Comparison of ENCODE assay signal across 30 cellular contexts in the genomic region with DNA sequence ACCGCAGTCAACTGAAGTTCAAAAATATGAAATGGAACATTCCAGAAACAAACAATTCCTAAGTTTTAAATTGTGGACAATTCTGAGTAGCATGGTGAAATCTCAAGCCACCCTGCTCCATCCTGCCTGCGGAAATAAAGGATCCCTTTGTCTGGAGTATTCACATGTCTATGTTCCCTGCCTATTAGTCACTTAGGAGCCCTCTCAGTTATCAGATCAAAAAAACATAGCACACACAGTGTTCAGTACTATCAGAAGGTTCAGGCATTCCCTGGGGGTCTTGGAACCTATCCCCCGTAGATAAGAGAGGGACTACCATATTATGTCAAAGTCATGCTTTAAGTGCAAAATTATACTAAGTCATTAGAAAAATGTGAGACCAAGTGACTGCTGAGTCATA.
A peak's percentile ranks its signal among the peaks of the same experiment; 100 is the strongest.
DNase-seq lines count a peak whose midpoint lies in the region; ATAC-seq, FAIRE-seq and TF ChIP-seq lines count a peak whose summit lies in the region.
"Had no signal": no experiment of that assay in that cellular context is flagged by ENCODE, and none has a peak within 500 bp of the region (broad histone marks: within the 10 kb centered on the region; RNA-seq: fewer than 3 reads in every experiment).

No MANE protein-coding gene starts in this region.

- no peak for TF ChIP-seq CTCF in RWPE1 (conservative IDR thresholded peaks at IDR 0.05; ENCODE audit: low read depth)

- CTCF ChIA-PET in RWPE1 (lab: Yijun Ruan, JAX) = no interaction called here

- DNase-seq in ELR (ENCODE audit: low read depth) (peak; percentile 40), SK-N-DZ (ENCODE audit: low spot score) (peak; percentile 14), foreskin melanocyte (peak; percentile 96), putamen (ENCODE audit: low spot score) (peak; percentile 31), urothelium cell line (ENCODE audit: low spot score) (no peak), NCI-H1417 treated with DMSO at 0.1 percent for 48 hours (lab: John Stamatoyannopoulos, UW) (no peak), RWPE1 (ENCODE audit: low spot score) (no peak)
- DNase-seq: ACHN; activated CD4-positive, alpha-beta T cell treated with anti-CD3 and anti-CD28 coated beads, Interleukin-2, amount 50 U/mL, for 4 hours; DMS53; effector memory CD8-positive, alpha-beta T cell; gastrocnemius medialis; GDM1; naive thymus-derived CD8-positive, alpha-beta T cell; NCI-H1092; NCI-H187 treated with DMSO at 0.1 percent for 48 hours; NCI-H2171 treated with DMSO at 0.1 percent for 48 hours; NCI-H524 treated with DMSO at 0.1 percent for 48 hours; occipital lobe; SHP77 treated with DMSO at 0.1 percent for 48 hours; small intestine; stimulated activated CD4-positive, alpha-beta T cell treated with anti-CD3 and anti-CD28 coated beads, Interleukin-1b, Interleukin-23, amount 100 ng/mL, for 48 hours; stimulated activated CD8-positive, alpha-beta memory T cell treated with anti-CD3 and anti-CD28 coated beads, Interleukin-4, amount 100 ng/mL, for 48 hours; stimulated activated naive CD8-positive, alpha-beta T cell treated with anti-CD3 and anti-CD28 coated beads, Interleukin-15, amount 100 ng/mL, for 72 hours; T-helper 1 cell; tibial artery had no signal

- no peak overlapping the region for H3K27ac ChIP-seq in RWPE1
- H3K27ac ChIP-seq: coronary artery, gastrocnemius medialis, tibial artery had no signal

- POLR2A ChIA-PET in RWPE1 (lab: Yijun Ruan, JAX; ENCODE audit: low non-redundant PET) = no interaction called here

- no peak for ATAC-seq in HG03045 (IDR thresholded peaks at IDR 0.05; ENCODE audit: unreplicated experiment)
- ATAC-seq: effector memory CD8-positive, alpha-beta T cell; gastrocnemius medialis; left lobe of liver; naive thymus-derived CD8-positive, alpha-beta T cell; stimulated activated naive CD8-positive, alpha-beta T cell treated with anti-CD3 and anti-CD28 coated beads, Interleukin-15, amount 100 ng/mL, for 72 hours had no signal

- FAIRE-seq in urothelium cell line (lab: Jason Lieb, UNC) = no peak
- FAIRE-seq: bronchial epithelial cell, small intestine had no signal

Comparison
In these comparisons a context has a peak if more than half of its experiments do, and no peak if none do; other contexts are left out.
1. DNase-seq: peak in ELR (single experiment), SK-N-DZ (single experiment), foreskin melanocyte (single experiment) and putamen (single experiment); none in urothelium cell line (single experiment), NCI-H1417 treated with DMSO at 0.1 percent for 48 hours (single experiment) and RWPE1 (single experiment).